In the genomic region with DNA sequence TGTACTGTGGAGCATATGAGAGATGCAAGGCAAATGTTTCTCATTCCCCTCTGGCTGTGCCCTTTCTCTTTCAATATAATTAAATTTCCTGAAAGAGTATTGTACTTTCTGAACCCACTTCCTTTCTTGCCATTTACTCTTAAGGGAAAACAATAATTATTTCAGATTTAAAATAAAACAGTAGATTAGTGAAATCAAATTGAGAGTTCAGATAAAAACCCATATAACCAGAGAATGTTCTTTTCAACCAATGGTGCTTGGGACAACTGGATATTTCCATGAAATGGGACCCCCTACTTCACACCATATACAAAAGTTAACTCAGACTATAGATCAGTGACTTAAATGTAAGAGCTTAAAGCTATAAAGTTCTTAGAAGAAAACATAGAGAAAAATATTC, we compare ENCODE assay signal across 7 cellular contexts.
"Had no signal": no experiment of that assay in that cellular context is flagged by ENCODE, and none has a peak within 500 bp of the region (broad histone marks: within the 10 kb centered on the region; RNA-seq: fewer than 3 reads in every experiment).

No MANE protein-coding gene starts in this region.

- H3K4me3 ChIP-seq: GM12878 had no signal

- ATAC-seq: GM12878 had no signal

- DNase-seq: GDM1, GF-D8 had no signal

- FAIRE-seq: GM12878, GM12891, GM12892, GM18507, GM19239 had no signal
